ENCODE assay signal across 1 cellular context in genomic region chr6:16128759-16129622, GRCh38.
TF ChIP-seq lines count a peak whose summit lies in the region.

TSS of gene MYLIP (plus strand) at chr6:16129086. CDS start at chr6:16129323, 237 bp downstream.

TF ChIP-seq in K562, 482 proteins besides CTCF, POLR2A, EP300 and RAD21 (continued from another document and continues in another):
- peak in 1 of 2 experiments; percentile 64 for TF ChIP-seq MNT (conservative IDR thresholded peaks at IDR 0.05)
- TF ChIP-seq ATF1 (CRISPR knock-in tag; IDR thresholded peaks at IDR 0.05), result no peak
- TF ChIP-seq ATF1 (tag; IDR thresholded peaks at IDR 0.05), result peak; percentile 74
- peak; percentile 48; the same call in 1 of the 2 replicates for TF ChIP-seq FOXM1 (IDR thresholded peaks at IDR 0.05; ENCODE audit: low read depth)
- TF ChIP-seq FOXM1 (CRISPR knock-in tag; IDR thresholded peaks at IDR 0.05; ENCODE audit: low read depth), result 0 out of 2 replicates have a peak, but pooled peaks have one; percentile 74
- peak; percentile 97 for TF ChIP-seq STAT6 (CRISPR knock-in tag; IDR thresholded peaks at IDR 0.05)
- no peak for TF ChIP-seq XRCC4 (IDR thresholded peaks at IDR 0.05; ENCODE audit: extremely low read depth, insufficient read depth, insufficient read length)
- no peak for TF ChIP-seq STAT5A (IDR thresholded peaks at IDR 0.05; ENCODE audit: borderline replicate concordance, low read length)
- TF ChIP-seq ZNF639 (CRISPR knock-in tag; conservative IDR thresholded peaks at IDR 0.05 in 1 of 2, IDR thresholded peaks at IDR 0.05 in 1 of 2), result peak in 1 of 2 experiments; percentile 76; a peak in 2 of 4 replicates
- peak; percentile 96 for TF ChIP-seq ZFPM2 (CRISPR knock-in tag; IDR thresholded peaks at IDR 0.05)
- peak; percentile 56 for TF ChIP-seq NFYB (IDR thresholded peaks at IDR 0.05; ENCODE audit: extremely low read depth, insufficient read length)
- 0 out of 2 replicates have a peak, but pooled peaks have one; percentile 43 for TF ChIP-seq RBM14 (IDR thresholded peaks at IDR 0.05; ENCODE audit: borderline replicate concordance, insufficient read depth, low read depth, low read length)
- TF ChIP-seq ZNF277 (CRISPR knock-in tag; IDR thresholded peaks at IDR 0.05; ENCODE audit: borderline replicate concordance), result no peak
- TF ChIP-seq JUNB (CRISPR knock-in tag; conservative IDR thresholded peaks at IDR 0.05), result peak; percentile 65; the same call in 1 of the 2 replicates
- TF ChIP-seq ZNF785 (CRISPR knock-in tag; IDR thresholded peaks at IDR 0.05), result no peak
- no peak for TF ChIP-seq ZNF239 (CRISPR knock-in tag; IDR thresholded peaks at IDR 0.05)
- TF ChIP-seq L3MBTL2 (IDR thresholded peaks at IDR 0.05), result peak; percentile 76
- TF ChIP-seq EGR1 (conservative IDR thresholded peaks at IDR 0.05), result peak; percentile 79
- no peak for TF ChIP-seq IFI16 (CRISPR knock-in tag; IDR thresholded peaks at IDR 0.05)
- TF ChIP-seq SETDB1 (IDR thresholded peaks at IDR 0.05; ENCODE audit: low read length), result peak; percentile 32
- TF ChIP-seq ZBTB40 (IDR thresholded peaks at IDR 0.05), result 0 out of 2 replicates have a peak, but pooled peaks have one; percentile 38
- 0 out of 2 replicates have a peak, but pooled peaks have one; percentile 39 for TF ChIP-seq ZBTB40 (CRISPR knock-in tag; IDR thresholded peaks at IDR 0.05)
- peak; percentile 80 for TF ChIP-seq ATF4 (CRISPR knock-in tag; IDR thresholded peaks at IDR 0.05)
- no peak; the same call in 1 of the 2 replicates for TF ChIP-seq RHOXF2B (CRISPR knock-in tag; conservative IDR thresholded peaks at IDR 0.05)
- TF ChIP-seq E2F5 (CRISPR knock-in tag; IDR thresholded peaks at IDR 0.05), result no peak
- peak; percentile 72 for TF ChIP-seq HMGN3 (IDR thresholded peaks at IDR 0.05; ENCODE audit: borderline replicate concordance, extremely low read depth, insufficient read length, low read depth, low read length)
- TF ChIP-seq NR2C2 (CRISPR knock-in tag; IDR thresholded peaks at IDR 0.05), result peak; percentile 85
- TF ChIP-seq NR2C2 (tag; IDR thresholded peaks at IDR 0.05), result no peak; the same call in 1 of the 2 replicates
- no peak for TF ChIP-seq NCOA4 (IDR thresholded peaks at IDR 0.05; ENCODE audit: partially characterized antibody)
- TF ChIP-seq ESRRB (CRISPR knock-in tag; IDR thresholded peaks at IDR 0.05; ENCODE audit: borderline replicate concordance), result 0 out of 2 replicates have a peak, but pooled peaks have one; percentile 74
- peak in 1 of 2 experiments; percentile 86; a peak in 2 of 4 replicates for TF ChIP-seq ZMIZ1 (IDR thresholded peaks at IDR 0.05; ENCODE audit: low read depth in 2 of 2, low read length in 2 of 2)
